Comparison of ENCODE assay signal across 9 cellular contexts in the genomic region with DNA sequence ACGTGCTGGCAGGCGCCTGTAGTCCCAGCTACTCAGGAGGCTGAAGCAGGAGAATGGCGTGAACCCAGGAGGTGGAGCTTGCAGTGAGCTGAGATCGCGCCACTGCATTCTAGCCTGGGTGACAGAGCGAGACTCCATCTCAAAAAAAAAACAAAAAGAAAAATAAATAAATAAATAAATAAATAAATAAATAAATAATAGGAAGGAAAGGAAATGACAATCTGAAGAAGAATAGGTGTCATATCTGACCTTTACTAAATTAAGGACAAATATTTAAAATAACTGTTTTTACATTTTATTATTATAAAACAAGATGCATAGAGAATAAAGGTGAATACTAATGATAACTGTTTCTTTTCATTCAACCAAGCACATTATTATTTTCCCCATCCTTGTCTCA. TPM values are rescaled to one million over a fixed set of nuclear protein-coding genes. Genes with fewer than 3 reads are reported as not detected.
DNase-seq lines count a peak whose midpoint lies in the region; ATAC-seq, FAIRE-seq and TF ChIP-seq lines count a peak whose summit lies in the region.
"Not testable (repeated sequence)": the region's sequence is repeated elsewhere in the genome, so short reads cannot be mapped to it uniquely, and the experiment has no call there.
"Had no signal": no experiment of that assay in that cellular context is flagged by ENCODE, and none has a peak within 500 bp of the region (broad histone marks: within the 10 kb centered on the region; RNA-seq: fewer than 3 reads in every experiment).

No MANE protein-coding gene starts in this region.

- H3K36me3 ChIP-seq in HEK293 (ENCODE audit: control insufficient read depth in 2 of 2, insufficient read depth in 1 of 2, low read length in 2 of 2): not testable (repeated sequence)

- not testable (repeated sequence) for ATAC-seq in A549

- H3K4me3 ChIP-seq in A549; HEK293 (ENCODE audit: low read depth, low read length): not testable (repeated sequence)

- TF ChIP-seq POLR2A in A549 (IDR thresholded peaks at IDR 0.05; ENCODE audit: low read length): not testable (repeated sequence)

- not testable (repeated sequence) for TF ChIP-seq EP300 in A549 (IDR thresholded peaks at IDR 0.05)

- CTCF ChIA-PET in A549 (lab: Yijun Ruan, JAX): interaction anchor here (1.4 kb wide), 1 partner anchor 41 kb away, joined by 3 read pairs; a partner anchor contains a TSS
- CTCF ChIA-PET in HEK293 (lab: Yijun Ruan, JAX): not testable (repeated sequence)

- H3K4me1 ChIP-seq in A549; HEK293 (ENCODE audit: control insufficient read depth, insufficient read depth, low read length): not testable (repeated sequence)

- not testable (repeated sequence) for H3K4me2 ChIP-seq in A549

- POLR2A ChIA-PET in A549 (lab: Yijun Ruan, JAX); HEK293 (lab: Yijun Ruan, JAX): not testable (repeated sequence)

- H3K9me3 ChIP-seq in A549; HEK293 (ENCODE audit: control insufficient read depth, insufficient read depth, low read depth, low read length): not testable (repeated sequence)

- FAIRE-seq in A204.1 (lab: Jason Lieb, UNC) (peak; percentile 47), G401.6 (lab: Jason Lieb, UNC) (peak; percentile 25)
- not testable (repeated sequence) for FAIRE-seq in A549 (lab: Jason Lieb, UNC)

- H3K27ac ChIP-seq in A549; HEK293 (ENCODE audit: extremely low read depth, low read depth, low read length): not testable (repeated sequence)

- WGBS in A549 (ENCODE audit: missing lambda C conversion rate): 51% methylated on average over 6 of the region's 6 CpGs

- TF ChIP-seq CTCF in A549 (IDR thresholded peaks at IDR 0.05); HEK293 (tag by site-specific recombination; IDR thresholded peaks at IDR 0.05): not testable (repeated sequence)

- not testable (repeated sequence) for DNase-seq in A549 (ENCODE audit: low read depth in 1 of 2, low spot score in 1 of 2)

- TF ChIP-seq RAD21 in A549 (conservative IDR thresholded peaks at IDR 0.05 in 1 of 2, IDR thresholded peaks at IDR 0.05 in 1 of 2): not testable (repeated sequence)

TF ChIP-seq in A549, 52 proteins besides CTCF, POLR2A, EP300 and RAD21:
- TF ChIP-seq ZC3H11A (IDR thresholded peaks at IDR 0.05): peak; percentile 32

TF ChIP-seq in HEK293, 187 proteins besides CTCF, POLR2A, EP300 and RAD21:
- TF ChIP-seq, protein P1, sequence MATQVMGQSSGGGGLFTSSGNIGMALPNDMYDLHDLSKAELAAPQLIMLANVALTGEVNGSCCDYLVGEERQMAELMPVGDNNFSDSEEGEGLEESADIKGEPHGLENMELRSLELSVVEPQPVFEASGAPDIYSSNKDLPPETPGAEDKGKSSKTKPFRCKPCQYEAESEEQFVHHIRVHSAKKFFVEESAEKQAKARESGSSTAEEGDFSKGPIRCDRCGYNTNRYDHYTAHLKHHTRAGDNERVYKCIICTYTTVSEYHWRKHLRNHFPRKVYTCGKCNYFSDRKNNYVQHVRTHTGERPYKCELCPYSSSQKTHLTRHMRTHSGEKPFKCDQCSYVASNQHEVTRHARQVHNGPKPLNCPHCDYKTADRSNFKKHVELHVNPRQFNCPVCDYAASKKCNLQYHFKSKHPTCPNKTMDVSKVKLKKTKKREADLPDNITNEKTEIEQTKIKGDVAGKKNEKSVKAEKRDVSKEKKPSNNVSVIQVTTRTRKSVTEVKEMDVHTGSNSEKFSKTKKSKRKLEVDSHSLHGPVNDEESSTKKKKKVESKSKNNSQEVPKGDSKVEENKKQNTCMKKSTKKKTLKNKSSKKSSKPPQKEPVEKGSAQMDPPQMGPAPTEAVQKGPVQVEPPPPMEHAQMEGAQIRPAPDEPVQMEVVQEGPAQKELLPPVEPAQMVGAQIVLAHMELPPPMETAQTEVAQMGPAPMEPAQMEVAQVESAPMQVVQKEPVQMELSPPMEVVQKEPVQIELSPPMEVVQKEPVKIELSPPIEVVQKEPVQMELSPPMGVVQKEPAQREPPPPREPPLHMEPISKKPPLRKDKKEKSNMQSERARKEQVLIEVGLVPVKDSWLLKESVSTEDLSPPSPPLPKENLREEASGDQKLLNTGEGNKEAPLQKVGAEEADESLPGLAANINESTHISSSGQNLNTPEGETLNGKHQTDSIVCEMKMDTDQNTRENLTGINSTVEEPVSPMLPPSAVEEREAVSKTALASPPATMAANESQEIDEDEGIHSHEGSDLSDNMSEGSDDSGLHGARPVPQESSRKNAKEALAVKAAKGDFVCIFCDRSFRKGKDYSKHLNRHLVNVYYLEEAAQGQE (tag by site-specific recombination; IDR thresholded peaks at IDR 0.05): peak; percentile 51; the same call in 1 of the 2 replicates
- TF ChIP-seq ZNF394 (tag by site-specific recombination; IDR thresholded peaks at IDR 0.05; ENCODE audit: borderline replicate concordance): peak; percentile 65; the same call in 1 of the 2 replicates
- peak; percentile 46; the same call in 1 of the 2 replicates for TF ChIP-seq ZNF623 (tag by site-specific recombination; IDR thresholded peaks at IDR 0.05)
- TF ChIP-seq, protein P2, sequence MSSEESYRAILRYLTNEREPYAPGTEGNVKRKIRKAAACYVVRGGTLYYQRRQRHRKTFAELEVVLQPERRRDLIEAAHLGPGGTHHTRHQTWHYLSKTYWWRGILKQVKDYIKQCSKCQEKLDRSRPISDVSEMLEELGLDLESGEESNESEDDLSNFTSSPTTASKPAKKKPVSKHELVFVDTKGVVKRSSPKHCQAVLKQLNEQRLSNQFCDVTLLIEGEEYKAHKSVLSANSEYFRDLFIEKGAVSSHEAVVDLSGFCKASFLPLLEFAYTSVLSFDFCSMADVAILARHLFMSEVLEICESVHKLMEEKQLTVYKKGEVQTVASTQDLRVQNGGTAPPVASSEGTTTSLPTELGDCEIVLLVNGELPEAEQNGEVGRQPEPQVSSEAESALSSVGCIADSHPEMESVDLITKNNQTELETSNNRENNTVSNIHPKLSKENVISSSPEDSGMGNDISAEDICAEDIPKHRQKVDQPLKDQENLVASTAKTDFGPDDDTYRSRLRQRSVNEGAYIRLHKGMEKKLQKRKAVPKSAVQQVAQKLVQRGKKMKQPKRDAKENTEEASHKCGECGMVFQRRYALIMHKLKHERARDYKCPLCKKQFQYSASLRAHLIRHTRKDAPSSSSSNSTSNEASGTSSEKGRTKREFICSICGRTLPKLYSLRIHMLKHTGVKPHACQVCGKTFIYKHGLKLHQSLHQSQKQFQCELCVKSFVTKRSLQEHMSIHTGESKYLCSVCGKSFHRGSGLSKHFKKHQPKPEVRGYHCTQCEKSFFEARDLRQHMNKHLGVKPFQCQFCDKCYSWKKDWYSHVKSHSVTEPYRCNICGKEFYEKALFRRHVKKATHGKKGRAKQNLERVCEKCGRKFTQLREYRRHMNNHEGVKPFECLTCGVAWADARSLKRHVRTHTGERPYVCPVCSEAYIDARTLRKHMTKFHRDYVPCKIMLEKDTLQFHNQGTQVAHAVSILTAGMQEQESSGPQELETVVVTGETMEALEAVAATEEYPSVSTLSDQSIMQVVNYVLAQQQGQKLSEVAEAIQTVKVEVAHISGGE (tag by site-specific recombination; conservative IDR thresholded peaks at IDR 0.05; ENCODE audit: low read depth): peak; percentile 75
- peak; percentile 44 for TF ChIP-seq ZNF555 (tag by site-specific recombination; conservative IDR thresholded peaks at IDR 0.05)
- peak; percentile 46 for TF ChIP-seq ZNF426 (tag by site-specific recombination; IDR thresholded peaks at IDR 0.05)
- TF ChIP-seq ZNF140 (tag by site-specific recombination; IDR thresholded peaks at IDR 0.05): peak; percentile 56; the same call in 1 of the 2 replicates
- TF ChIP-seq, protein P3, sequence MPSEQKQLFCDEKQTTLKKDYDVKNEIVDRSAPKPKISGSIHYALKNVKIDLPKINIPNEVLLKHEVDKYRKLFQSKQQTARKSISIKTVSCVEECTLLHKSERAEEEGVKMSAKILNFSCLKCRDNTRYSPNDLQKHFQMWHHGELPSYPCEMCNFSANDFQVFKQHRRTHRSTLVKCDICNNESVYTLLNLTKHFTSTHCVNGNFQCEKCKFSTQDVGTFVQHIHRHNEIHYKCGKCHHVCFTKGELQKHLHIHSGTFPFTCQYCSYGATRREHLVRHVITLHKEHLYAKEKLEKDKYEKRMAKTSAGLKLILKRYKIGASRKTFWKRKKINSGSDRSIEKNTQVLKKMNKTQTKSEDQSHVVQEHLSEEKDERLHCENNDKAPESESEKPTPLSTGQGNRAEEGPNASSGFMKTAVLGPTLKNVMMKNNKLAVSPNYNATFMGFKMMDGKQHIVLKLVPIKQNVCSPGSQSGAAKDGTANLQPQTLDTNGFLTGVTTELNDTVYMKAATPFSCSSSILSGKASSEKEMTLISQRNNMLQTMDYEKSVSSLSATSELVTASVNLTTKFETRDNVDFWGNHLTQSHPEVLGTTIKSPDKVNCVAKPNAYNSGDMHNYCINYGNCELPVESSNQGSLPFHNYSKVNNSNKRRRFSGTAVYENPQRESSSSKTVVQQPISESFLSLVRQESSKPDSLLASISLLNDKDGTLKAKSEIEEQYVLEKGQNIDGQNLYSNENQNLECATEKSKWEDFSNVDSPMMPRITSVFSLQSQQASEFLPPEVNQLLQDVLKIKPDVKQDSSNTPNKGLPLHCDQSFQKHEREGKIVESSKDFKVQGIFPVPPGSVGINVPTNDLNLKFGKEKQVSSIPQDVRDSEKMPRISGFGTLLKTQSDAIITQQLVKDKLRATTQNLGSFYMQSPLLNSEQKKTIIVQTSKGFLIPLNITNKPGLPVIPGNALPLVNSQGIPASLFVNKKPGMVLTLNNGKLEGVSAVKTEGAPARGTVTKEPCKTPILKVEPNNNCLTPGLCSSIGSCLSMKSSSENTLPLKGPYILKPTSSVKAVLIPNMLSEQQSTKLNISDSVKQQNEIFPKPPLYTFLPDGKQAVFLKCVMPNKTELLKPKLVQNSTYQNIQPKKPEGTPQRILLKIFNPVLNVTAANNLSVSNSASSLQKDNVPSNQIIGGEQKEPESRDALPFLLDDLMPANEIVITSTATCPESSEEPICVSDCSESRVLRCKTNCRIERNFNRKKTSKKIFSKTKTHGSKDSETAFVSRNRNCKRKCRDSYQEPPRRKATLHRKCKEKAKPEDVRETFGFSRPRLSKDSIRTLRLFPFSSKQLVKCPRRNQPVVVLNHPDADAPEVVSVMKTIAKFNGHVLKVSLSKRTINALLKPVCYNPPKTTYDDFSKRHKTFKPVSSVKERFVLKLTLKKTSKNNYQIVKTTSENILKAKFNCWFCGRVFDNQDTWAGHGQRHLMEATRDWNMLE (tag by site-specific recombination; conservative IDR thresholded peaks at IDR 0.05; ENCODE audit: low read depth): peak; percentile 65
- TF ChIP-seq ZBTB8A (tag by site-specific recombination; IDR thresholded peaks at IDR 0.05): peak; percentile 34; the same call in 1 of the 2 replicates
- TF ChIP-seq ZNF202 (tag by site-specific recombination; IDR thresholded peaks at IDR 0.05; ENCODE audit: borderline replicate concordance): peak; percentile 55; the same call in 1 of the 2 replicates

RNA-seq across cellular contexts. Expression of a gene that starts 40.9 kb away (rescaled TPM):
- polyA plus RNA-seq in A549 (2011; rRNA removed) (not detected in 2 replicates), A549 (2017; fragmentation: RNase III; extraction: RNeasy Plus Mini Kit Qiagen cat#74134 plus additional on column Dnase treatment) (not detected in 3 replicates)
- polyA plus RNA-seq in A549 (2012; cell fraction: cytosol; rRNA removed): not detected in 2 replicates
- polyA plus RNA-seq in A549 (2012; cell fraction: nucleus; rRNA removed): not detected in 2 replicates
- polyA minus RNA-seq in A549 (2011; rRNA and poly(A)+ RNA removed): not detected in 2 replicates
- polyA plus RNA-seq: AG04450; BJ; CD4-positive, alpha-beta memory T cell; CD4-positive, CD25-positive, alpha-beta regulatory T cell; CD8-positive, alpha-beta memory T cell had no signal
